Comparison of ENCODE assay signal across 8 cellular contexts in the genomic region with DNA sequence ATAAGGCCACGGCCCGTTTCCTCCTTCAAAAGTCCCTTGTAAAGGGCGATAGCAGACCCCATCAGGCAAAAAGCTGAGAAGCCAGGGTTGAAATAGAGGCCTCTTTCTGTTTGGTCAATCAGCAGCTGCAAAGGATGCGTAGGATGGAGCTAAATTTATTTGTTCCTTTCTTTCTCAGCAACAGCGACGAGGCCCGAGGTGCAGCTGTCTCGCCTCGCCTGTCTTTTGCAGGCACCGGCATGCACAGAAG. TPM values are rescaled to one million over a fixed set of nuclear protein-coding genes. Genes with fewer than 3 reads are reported as not detected.
DNase-seq lines count a peak whose midpoint lies in the region; ATAC-seq and TF ChIP-seq lines count a peak whose summit lies in the region.

No MANE protein-coding gene starts in this region.

- H2AFZ ChIP-seq in osteoblast (ENCODE audit: low read length): peak overlapping the region; percentile 91

- H3K9me3 Mint-ChIP-seq in CD4-positive, alpha-beta memory T cell: peaks cover 0 to 11% (median 7%) of the 10 kb centered on the region in 8 donors
- H3K9me3 Mint-ChIP-seq in activated naive CD8-positive, alpha-beta T cell treated with anti-CD3 and anti-CD28 coated beads for 36 hours: peaks cover 8% of the 10 kb centered on the region

- H3K27me3 Mint-ChIP-seq in CD4-positive, alpha-beta memory T cell: no peaks in the 10 kb centered on the region
- H3K27me3 Mint-ChIP-seq in activated naive CD8-positive, alpha-beta T cell treated with anti-CD3 and anti-CD28 coated beads for 36 hours: no peaks in the 10 kb centered on the region

- no peak for DNase-seq in CD4-positive, alpha-beta memory T cell
- no peak for DNase-seq in activated naive CD8-positive, alpha-beta T cell treated with anti-CD3 and anti-CD28 coated beads for 36 hours
- no peak for DNase-seq in osteoblast (ENCODE audit: insufficient read length, low spot score, missing footprints)
- no peak for DNase-seq in ureter (ENCODE audit: low spot score)
- DNase-seq in KG1 (lab: John Stamatoyannopoulos, UW): no peak
- no peak for DNase-seq in testis

- intact Hi-C loops in CD4-positive, alpha-beta memory T cell (cut with micrococcal nuclease): loop anchor here (1.0 to 2.0 kb wide), 4 partner anchors 26 to 282 kb away; a partner anchor contains a TSS
- intact Hi-C loops in testis (cut with DNase I; ENCODE audit: low total_unique reads): no loop called here

- 62 to 63% methylated on average over 10 of the region's 10 CpGs for WGBS in testis, 2 donors

- ATAC-seq in GM19328 (IDR thresholded peaks at IDR 0.05; ENCODE audit: unreplicated experiment) (peak; percentile 48), HG03280 (IDR thresholded peaks at IDR 0.05; ENCODE audit: unreplicated experiment) (peak; percentile 60)

- no peaks in the 10 kb centered on the region for H3K27me3 ChIP-seq in CD4-positive, alpha-beta memory T cell (ENCODE audit: insufficient read depth, low read length)
- H3K27me3 ChIP-seq in osteoblast (ENCODE audit: insufficient read depth, low read length) (no peaks in the 10 kb centered on the region), testis (no peaks in the 10 kb centered on the region)

- H3K27ac ChIP-seq in CD4-positive, alpha-beta memory T cell (ENCODE audit: low read depth, low read length): peak overlapping the region; percentile 33
- H3K27ac ChIP-seq in osteoblast (ENCODE audit: low read depth, low read length) (peak overlapping the region; percentile 69), testis (peak overlapping the region in 1 of 2 donors; percentile 53)

- peak overlapping the region; percentile 18 to 29 for H3K4me3 ChIP-seq in CD4-positive, alpha-beta memory T cell (ENCODE audit: low read length in 2 of 2)
- H3K4me3 ChIP-seq in osteoblast (ENCODE audit: insufficient read depth, low read length): no peak overlapping the region
- H3K4me3 ChIP-seq in testis: peak overlapping the region in 1 of 2 donors; percentile 26

- H3K4me2 ChIP-seq in osteoblast (ENCODE audit: insufficient read depth, low read length): peak overlapping the region; percentile 63

- peak overlapping the region; percentile 81 to 97 (median 86) for H3K4me3 Mint-ChIP-seq in CD4-positive, alpha-beta memory T cell
- H3K4me3 Mint-ChIP-seq in activated naive CD8-positive, alpha-beta T cell treated with anti-CD3 and anti-CD28 coated beads for 36 hours: peak overlapping the region; percentile 79

- no peaks in the 10 kb centered on the region for H4K20me1 ChIP-seq in osteoblast (ENCODE audit: insufficient read depth, low read length)

- TF ChIP-seq CTCF in osteoblast (IDR thresholded peaks at IDR 0.05; ENCODE audit: extremely low read depth, low read depth, low read length) (no peak), testis (IDR thresholded peaks at IDR 0.05) (no peak)

- H3K27ac Mint-ChIP-seq in CD4-positive, alpha-beta memory T cell: peak overlapping the region; percentile 95 to 98 (median 97)
- peak overlapping the region; percentile 97 for H3K27ac Mint-ChIP-seq in activated naive CD8-positive, alpha-beta T cell treated with anti-CD3 and anti-CD28 coated beads for 36 hours

- H3K4me1 Mint-ChIP-seq in CD4-positive, alpha-beta memory T cell: peaks cover 29 to 48% (median 41%) of the 10 kb centered on the region in 4 donors
- peaks cover 34% of the 10 kb centered on the region for H3K4me1 Mint-ChIP-seq in activated naive CD8-positive, alpha-beta T cell treated with anti-CD3 and anti-CD28 coated beads for 36 hours

- no peaks in the 10 kb centered on the region for H3K36me3 ChIP-seq in CD4-positive, alpha-beta memory T cell (ENCODE audit: insufficient read depth, low read length)
- H3K36me3 ChIP-seq in osteoblast (ENCODE audit: insufficient read depth, low read length) (no peaks in the 10 kb centered on the region), testis (ENCODE audit: low read depth, missing control alignments) (no peaks in the 10 kb centered on the region)

- H3K36me3 Mint-ChIP-seq in CD4-positive, alpha-beta memory T cell: peaks cover 3 to 6% of the 10 kb centered on the region in 2 donors
- peaks cover 3% of the 10 kb centered on the region for H3K36me3 Mint-ChIP-seq in activated naive CD8-positive, alpha-beta T cell treated with anti-CD3 and anti-CD28 coated beads for 36 hours

- CTCF ChIA-PET in CD4-positive, alpha-beta memory T cell (lab: Charles Lee; ENCODE audit: partially characterized antibody): interaction anchor here (1.8 to 5.0 kb wide), 3 partner anchors 10 to 40 kb away, joined by 5 to 39 read pairs (median 11); no protein-coding TSS in a partner anchor

- TF ChIP-seq POLR2A in testis (IDR thresholded peaks at IDR 0.05): no peak

- no peaks in the 10 kb centered on the region for H3K9me3 ChIP-seq in CD4-positive, alpha-beta memory T cell (ENCODE audit: control insufficient read depth in 1 of 2, low read length in 2 of 2)
- H3K9me3 ChIP-seq in osteoblast (ENCODE audit: low read depth, low read length) (no peaks in the 10 kb centered on the region), testis (no peaks in the 10 kb centered on the region)

- H3K4me1 ChIP-seq in CD4-positive, alpha-beta memory T cell (ENCODE audit: insufficient read depth, low read length): peaks cover 47% of the 10 kb centered on the region
- H3K4me1 ChIP-seq in osteoblast (ENCODE audit: insufficient read depth, low read length) (peaks cover 18% of the 10 kb centered on the region), testis (peaks cover 11% of the 10 kb centered on the region)

- POLR2A ChIA-PET in CD4-positive, alpha-beta memory T cell (lab: Charles Lee; ENCODE audit: partially characterized antibody): interaction anchor here (1.1 to 3.2 kb wide), 19 partner anchors 9 to 323 kb away, joined by 3 to 43 read pairs (median 5); no protein-coding TSS in a partner anchor

- H3K79me2 ChIP-seq in osteoblast (ENCODE audit: insufficient read depth, low read length): no peaks in the 10 kb centered on the region

RNA-seq across cellular contexts. Expression of a gene that starts 0.2 kb away (rescaled TPM):
- total RNA-seq in CD4-positive, alpha-beta memory T cell: 1 to 10 TPM; 1.7 to 2.9 TPM
- 1 to 10 TPM; 4.4 to 6.8 TPM for polyA plus RNA-seq in CD4-positive, alpha-beta memory T cell
- total RNA-seq in activated naive CD8-positive, alpha-beta T cell treated with anti-CD3 and anti-CD28 coated beads for 36 hours: 1 to 10 TPM in 1 of 2 experiments, under 1 TPM in 1; 0.74 to 1.7 TPM
- total RNA-seq in osteoblast: 0.29 and 1.1 TPM in 2 replicates
- not detected for total RNA-seq in ureter
- 1 to 10 TPM; 1.0 to 1.5 TPM for total RNA-seq in testis
- 2.1 TPM for polyA plus RNA-seq in testis (ENCODE audit: insufficient read depth, low read depth, low replicate concordance)
